In the genomic region with DNA sequence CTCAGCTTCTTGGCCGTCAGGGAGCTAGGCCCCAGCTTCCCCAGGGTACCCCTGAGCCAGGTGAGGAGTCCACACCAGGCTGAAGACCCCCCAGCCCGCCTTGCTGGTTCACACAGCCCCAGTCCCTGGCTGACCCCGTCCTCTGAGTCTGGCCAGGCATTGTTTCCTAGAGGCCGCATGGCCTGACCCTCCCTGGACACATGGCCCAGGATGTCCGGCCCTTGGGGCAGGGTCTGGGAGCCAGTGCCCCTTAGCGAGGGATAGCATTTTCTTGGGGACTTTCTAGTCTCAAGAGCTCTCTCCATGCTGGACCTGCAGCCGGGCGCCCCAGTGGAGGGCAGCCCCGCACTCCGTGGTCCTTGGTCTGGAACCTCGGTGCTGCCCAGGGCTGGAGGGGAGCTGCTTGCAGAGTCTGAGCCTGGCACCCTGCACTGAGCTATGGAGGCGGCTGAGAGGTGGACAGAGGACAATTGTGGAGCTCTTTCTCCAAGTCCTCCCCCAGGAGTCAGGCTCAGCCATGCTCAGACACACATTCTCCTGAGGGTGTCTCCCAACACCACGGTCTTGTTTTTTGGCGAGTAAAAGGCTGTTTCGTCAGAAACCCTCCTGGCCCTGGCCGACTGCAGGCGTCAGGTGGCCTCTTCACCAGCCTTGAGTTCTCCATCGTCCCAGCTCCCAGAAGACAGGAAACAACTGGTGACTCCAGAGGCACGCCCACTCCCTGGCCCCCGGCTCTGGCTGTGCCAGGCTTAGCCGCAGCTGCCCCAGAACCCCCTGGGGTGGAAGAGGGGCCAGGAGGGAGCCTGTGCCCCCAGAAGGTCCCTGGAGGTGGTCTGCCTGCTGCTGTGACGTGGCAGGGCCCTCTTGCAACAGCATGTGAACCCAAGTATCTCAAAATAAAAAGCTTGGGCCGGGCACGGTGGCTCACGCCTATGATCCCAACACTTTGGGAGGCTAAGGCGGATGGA, we compare ENCODE assay signal across 17 cellular contexts. TPM values are rescaled to one million over a fixed set of nuclear protein-coding genes. Genes with fewer than 3 reads are reported as not detected.
"Had no signal": no experiment of that assay in that cellular context is flagged by ENCODE, and none has a peak within 500 bp of the region (broad histone marks: within the 10 kb centered on the region; RNA-seq: fewer than 3 reads in every experiment).

No MANE protein-coding gene starts in this region.

- H3K4me2 ChIP-seq: neural progenitor cell had no signal

- H3K4me1 ChIP-seq: neural progenitor cell, thyroid gland had no signal

- H3K4me1 Mint-ChIP-seq: immature natural killer cell, neural progenitor cell had no signal

- H3K9me3 ChIP-seq: ovary, thyroid gland had no signal

- H3K4me3 Mint-ChIP-seq: activated CD4-positive, alpha-beta T cell treated with anti-CD3 and anti-CD28 coated beads, Interleukin-2, amount 10 ng/mL, durations not matched to agents 24 days and 14 days; immature natural killer cell; naive B cell; neural progenitor cell; stimulated activated memory B cell treated with anti-CD40 and anti-IgM and Interleukin-4, amounts not matched to agents 10 μg/mL and 1 μg/mL and 100 μg/mL, for 72 hours had no signal

- H3K27me3 ChIP-seq: brain microvascular endothelial cell, neural progenitor cell, ovary, thyroid gland had no signal

- H3K27ac ChIP-seq: brain microvascular endothelial cell, neural progenitor cell, ovary, thyroid gland had no signal

- H3K4me3 ChIP-seq: neural progenitor cell, ovary, thyroid gland had no signal

- H3K9ac ChIP-seq: neural progenitor cell had no signal

- H3K36me3 ChIP-seq: neural progenitor cell, ovary had no signal

- ATAC-seq: stimulated activated memory B cell treated with anti-CD40 and anti-IgM and Interleukin-4, amounts not matched to agents 10 μg/mL and 1 μg/mL and 100 μg/mL, for 72 hours had no signal

- H3K9me3 Mint-ChIP-seq: activated CD4-positive, alpha-beta T cell treated with anti-CD3 and anti-CD28 coated beads, Interleukin-2, amount 10 ng/mL, durations not matched to agents 24 days and 14 days; immature natural killer cell; naive B cell; neural progenitor cell; stimulated activated memory B cell treated with anti-CD40 and anti-IgM and Interleukin-4, amounts not matched to agents 10 μg/mL and 1 μg/mL and 100 μg/mL, for 72 hours had no signal

- DNase-seq: activated CD4-positive, alpha-beta T cell treated with anti-CD3 and anti-CD28 coated beads, Interleukin-2, amount 10 ng/mL, durations not matched to agents 24 days and 14 days; activated CD4-positive, CD25-positive, alpha-beta regulatory T cell; activated naive CD4-positive, alpha-beta T cell; anterior cingulate cortex; brain microvascular endothelial cell; cerebellar nuclear complex; effector CD8-positive, alpha-beta T cell; foreskin fibroblast; immature natural killer cell; midbrain; naive B cell; ovary; stimulated activated CD4-positive, alpha-beta T cell treated with anti-CD3 and anti-CD28 coated beads, Interleukin-2, amount 100 ng/mL, for 48 hours; thyroid gland had no signal

- H3K27ac Mint-ChIP-seq: activated CD4-positive, alpha-beta T cell treated with anti-CD3 and anti-CD28 coated beads, Interleukin-2, amount 10 ng/mL, durations not matched to agents 24 days and 14 days; immature natural killer cell; naive B cell; neural progenitor cell; stimulated activated memory B cell treated with anti-CD40 and anti-IgM and Interleukin-4, amounts not matched to agents 10 μg/mL and 1 μg/mL and 100 μg/mL, for 72 hours had no signal

- H3K27me3 Mint-ChIP-seq: activated CD4-positive, alpha-beta T cell treated with anti-CD3 and anti-CD28 coated beads, Interleukin-2, amount 10 ng/mL, durations not matched to agents 24 days and 14 days; naive B cell; stimulated activated memory B cell treated with anti-CD40 and anti-IgM and Interleukin-4, amounts not matched to agents 10 μg/mL and 1 μg/mL and 100 μg/mL, for 72 hours had no signal

RNA-seq across cellular contexts. Expression of gene CRIP1, which starts 29.7 kb away (rescaled TPM):
- total RNA-seq: lung microvascular endothelial cell had no signal
